Comparison of ENCODE assay signal across 25 cellular contexts in genomic region chr5:180381428-180381827, GRCh38. TPM values are rescaled to one million over a fixed set of nuclear protein-coding genes. Genes with fewer than 3 reads are reported as not detected.
"Had no signal": no experiment of that assay in that cellular context is flagged by ENCODE, and none has a peak within 500 bp of the region (broad histone marks: within the 10 kb centered on the region; RNA-seq: fewer than 3 reads in every experiment).

No MANE protein-coding gene starts in this region.

- DNase-seq: activated CD4-positive, alpha-beta T cell treated with anti-CD3 and anti-CD28 coated beads, Interleukin-2, amount 10 ng/mL, durations not matched to agents 24 days and 14 days; activated CD4-positive, CD25-positive, alpha-beta regulatory T cell; activated CD8-positive, alpha-beta T cell treated with anti-CD3 and anti-CD28 coated beads for 36 hours; activated naive CD4-positive, alpha-beta T cell; activated naive CD8-positive, alpha-beta T cell treated with anti-CD3 and anti-CD28 coated beads for 36 hours; activated T-cell treated with anti-CD3 and anti-CD28 coated beads, Interleukin-2, amount 50 U/mL, for 1 hour; amniotic stem cell; dermis blood vessel endothelial cell; effector memory CD4-positive, alpha-beta T cell; heart right ventricle; immature natural killer cell; mesenchymal stem cell; naive thymus-derived CD8-positive, alpha-beta T cell; nucleus accumbens; stimulated activated CD4-positive, alpha-beta T cell treated with anti-CD3 and anti-CD28 coated beads, Interleukin-4, amount 100 ng/mL, for 24 hours; T1000; upper lobe of right lung had no signal

- H3K4me1 ChIP-seq: gastroesophageal sphincter, heart right ventricle, sigmoid colon, upper lobe of right lung had no signal

- H3K9me3 ChIP-seq: esophagus muscularis mucosa, gastroesophageal sphincter, heart right ventricle, sigmoid colon, thoracic aorta, upper lobe of right lung had no signal

- H3K4me1 Mint-ChIP-seq: activated CD4-positive, alpha-beta T cell treated with anti-CD3 and anti-CD28 coated beads, Interleukin-2, amount 10 ng/mL, durations not matched to agents 24 days and 14 days; activated naive CD8-positive, alpha-beta T cell treated with anti-CD3 and anti-CD28 coated beads for 36 hours; activated T-helper 17 cell treated with anti-CD3 and anti-CD28 coated beads, Interleukin-2, amount 50 U/mL, for 72 hours; immature natural killer cell; stimulated activated memory B cell treated with anti-CD40 and anti-IgM and Interleukin-4, amounts not matched to agents 10 μg/mL and 1 μg/mL and 100 μg/mL, for 72 hours had no signal

- H3K27ac Mint-ChIP-seq: activated CD4-positive, alpha-beta T cell treated with anti-CD3 and anti-CD28 coated beads, Interleukin-2, amount 10 ng/mL, durations not matched to agents 24 days and 14 days; activated CD8-positive, alpha-beta T cell treated with anti-CD3 and anti-CD28 coated beads for 36 hours; activated naive CD8-positive, alpha-beta T cell treated with anti-CD3 and anti-CD28 coated beads for 36 hours; activated T-helper 17 cell treated with anti-CD3 and anti-CD28 coated beads, Interleukin-2, amount 50 U/mL, for 72 hours; immature natural killer cell; naive thymus-derived CD8-positive, alpha-beta T cell; stimulated activated memory B cell treated with anti-CD40 and anti-IgM and Interleukin-4, amounts not matched to agents 10 μg/mL and 1 μg/mL and 100 μg/mL, for 72 hours had no signal

- H3K27ac ChIP-seq: cardiac muscle cell, esophagus muscularis mucosa, gastroesophageal sphincter, heart right ventricle, sigmoid colon, thoracic aorta, upper lobe of right lung had no signal

- H3K4me3 Mint-ChIP-seq: activated CD4-positive, alpha-beta T cell treated with anti-CD3 and anti-CD28 coated beads, Interleukin-2, amount 10 ng/mL, durations not matched to agents 24 days and 14 days; activated CD8-positive, alpha-beta T cell treated with anti-CD3 and anti-CD28 coated beads for 36 hours; activated naive CD8-positive, alpha-beta T cell treated with anti-CD3 and anti-CD28 coated beads for 36 hours; activated T-helper 17 cell treated with anti-CD3 and anti-CD28 coated beads, Interleukin-2, amount 50 U/mL, for 72 hours; immature natural killer cell; naive thymus-derived CD8-positive, alpha-beta T cell; stimulated activated memory B cell treated with anti-CD40 and anti-IgM and Interleukin-4, amounts not matched to agents 10 μg/mL and 1 μg/mL and 100 μg/mL, for 72 hours had no signal

- H3K36me3 Mint-ChIP-seq: activated naive CD8-positive, alpha-beta T cell treated with anti-CD3 and anti-CD28 coated beads for 36 hours; immature natural killer cell; stimulated activated memory B cell treated with anti-CD40 and anti-IgM and Interleukin-4, amounts not matched to agents 10 μg/mL and 1 μg/mL and 100 μg/mL, for 72 hours had no signal

- H3K36me3 ChIP-seq: cardiac muscle cell, esophagus muscularis mucosa, gastroesophageal sphincter, heart right ventricle, sigmoid colon, thoracic aorta, upper lobe of right lung had no signal

- H3K4me3 ChIP-seq: cardiac muscle cell, esophagus muscularis mucosa, gastroesophageal sphincter, heart right ventricle, sigmoid colon, thoracic aorta, upper lobe of right lung had no signal

- H3K27me3 ChIP-seq: cardiac muscle cell, sigmoid colon, upper lobe of right lung had no signal

- H3K9me3 Mint-ChIP-seq: activated CD4-positive, alpha-beta T cell treated with anti-CD3 and anti-CD28 coated beads, Interleukin-2, amount 10 ng/mL, durations not matched to agents 24 days and 14 days; activated CD8-positive, alpha-beta T cell treated with anti-CD3 and anti-CD28 coated beads for 36 hours; activated naive CD8-positive, alpha-beta T cell treated with anti-CD3 and anti-CD28 coated beads for 36 hours; activated T-helper 17 cell treated with anti-CD3 and anti-CD28 coated beads, Interleukin-2, amount 50 U/mL, for 72 hours; immature natural killer cell; naive thymus-derived CD8-positive, alpha-beta T cell; stimulated activated memory B cell treated with anti-CD40 and anti-IgM and Interleukin-4, amounts not matched to agents 10 μg/mL and 1 μg/mL and 100 μg/mL, for 72 hours had no signal

- ATAC-seq: activated CD8-positive, alpha-beta T cell treated with anti-CD3 and anti-CD28 coated beads for 36 hours; activated T-helper 17 cell treated with anti-CD3 and anti-CD28 coated beads, Interleukin-2, amount 50 U/mL, for 72 hours; naive thymus-derived CD8-positive, alpha-beta T cell; stimulated activated memory B cell treated with anti-CD40 and anti-IgM and Interleukin-4, amounts not matched to agents 10 μg/mL and 1 μg/mL and 100 μg/mL, for 72 hours; upper lobe of right lung had no signal

- FAIRE-seq: endothelial cell of umbilical vein had no signal

RNA-seq across cellular contexts. Expression of gene GFPT2, which starts 28.3 kb away (rescaled TPM):
- total RNA-seq: activated CD8-positive, alpha-beta T cell treated with anti-CD3 and anti-CD28 coated beads for 36 hours had no signal
- polyA plus RNA-seq: immature natural killer cell had no signal
